Comparison of ENCODE assay signal across 1 cellular context in genomic region chr5:16922430-16922829, GRCh38.
TF ChIP-seq lines count a peak whose summit lies in the region.

No MANE protein-coding gene starts in this region.

TF ChIP-seq in GM23338, 12 proteins besides CTCF, POLR2A, EP300 and RAD21 (continued from another document):
- no peak for TF ChIP-seq ZNF462 (CRISPR knock-in tag; IDR thresholded peaks at IDR 0.05)
- TF ChIP-seq EZH2 (IDR thresholded peaks at IDR 0.05; ENCODE audit: low read depth, unreplicated experiment), result no peak
- no peak for TF ChIP-seq STAT1 (IDR thresholded peaks at IDR 0.05; ENCODE audit: unreplicated experiment)
- no peak for TF ChIP-seq JUNB (IDR thresholded peaks at IDR 0.05; ENCODE audit: unreplicated experiment)
- TF ChIP-seq POLR2AphosphoS5 (IDR thresholded peaks at IDR 0.05; ENCODE audit: low read depth), result no peak
- no peak for TF ChIP-seq ETS1 (IDR thresholded peaks at IDR 0.05)
- TF ChIP-seq NANOG (IDR thresholded peaks at IDR 0.05; ENCODE audit: borderline replicate concordance), result no peak
- TF ChIP-seq REST (IDR thresholded peaks at IDR 0.05; ENCODE audit: unreplicated experiment), result no peak
TF ChIP-seq in GM23338: peak in this region for 0.
